9 cellular contexts compared by ENCODE assay signal in the genomic region with DNA sequence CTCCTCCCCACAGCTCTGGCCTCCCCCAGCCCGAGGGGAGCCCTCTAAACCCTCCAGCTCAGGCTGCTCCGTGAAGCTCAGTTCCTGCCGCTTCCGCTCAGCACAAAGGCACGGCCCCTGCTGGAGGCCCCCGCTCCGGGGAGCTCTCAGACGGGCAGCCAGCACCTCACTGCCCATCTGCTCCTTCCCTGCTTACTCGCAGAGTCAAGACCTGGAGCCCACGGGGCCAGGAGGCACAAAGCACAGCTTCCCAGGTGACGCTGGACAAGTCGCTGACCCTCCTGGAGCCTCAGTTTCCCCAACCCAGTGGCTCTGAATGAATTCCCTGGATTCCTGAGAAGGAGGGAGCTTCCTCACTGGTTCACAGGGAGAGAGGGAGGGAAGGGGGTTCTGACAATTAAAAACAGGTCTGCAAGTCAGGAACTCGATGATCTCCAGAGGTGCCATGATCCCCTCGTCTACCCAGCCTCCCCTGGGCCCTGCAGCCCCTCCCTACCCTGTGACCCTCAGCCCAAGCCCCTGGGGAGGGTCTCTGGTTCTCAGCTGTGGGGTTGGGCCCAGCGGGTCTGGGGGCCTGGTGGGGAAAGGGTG. TPM values are rescaled to one million over a fixed set of nuclear protein-coding genes. Genes with fewer than 3 reads are reported as not detected.
A peak's percentile ranks its signal among the peaks of the same experiment; 100 is the strongest.
DNase-seq lines count a peak whose midpoint lies in the region; ATAC-seq and TF ChIP-seq lines count a peak whose summit lies in the region.
"Had no signal": no experiment of that assay in that cellular context is flagged by ENCODE, and none has a peak within 500 bp of the region (broad histone marks: within the 10 kb centered on the region; RNA-seq: fewer than 3 reads in every experiment).

No MANE protein-coding gene starts in this region.

- H4K20me1 ChIP-seq in PC-9 (ENCODE audit: insufficient read depth): peaks cover 53% of the 10 kb centered on the region

- H3K36me3 ChIP-seq in adipocyte (ENCODE audit: control insufficient read depth, insufficient read depth, low read length, severe bottlenecking): no peaks in the 10 kb centered on the region
- H3K36me3 ChIP-seq in thymus (ENCODE audit: control insufficient read depth, insufficient read depth): no peaks in the 10 kb centered on the region
- no peaks in the 10 kb centered on the region for H3K36me3 ChIP-seq in PC-9 (ENCODE audit: low read depth)

- 19% methylated on average over 15 of the region's 15 CpGs for WGBS in thymus

- peak overlapping the region; percentile 54 for H3K9ac ChIP-seq in adipocyte (ENCODE audit: low read length)
- H3K9ac ChIP-seq: parathyroid adenoma had no signal

- peak overlapping the region in 5 of 6 donors; percentile 34 to 85 (median 72) for H3K27ac Mint-ChIP-seq in immature natural killer cell

- H3K4me3 Mint-ChIP-seq in immature natural killer cell: peak overlapping the region; percentile 50 to 78 (median 74)

- H3K4me1 Mint-ChIP-seq in immature natural killer cell: peaks cover 19 to 20% of the 10 kb centered on the region in 2 donors

- DNase-seq in GF-D8 (lab: John Stamatoyannopoulos, UW): peak; percentile 43
- DNase-seq in NCI-H1092 treated with DMSO at 0.1 percent for 48 hours (lab: John Stamatoyannopoulos, UW): peak; percentile 24
- DNase-seq in adipocyte (ENCODE audit: low read depth): peak; percentile 75
- no peak for DNase-seq in immature natural killer cell
- no peak for DNase-seq in EL
- DNase-seq in PC-9: no peak

- peaks cover 18% of the 10 kb centered on the region for H3K4me1 ChIP-seq in adipocyte (ENCODE audit: control insufficient read depth, insufficient read depth, low read length)
- peaks cover 3% of the 10 kb centered on the region for H3K4me1 ChIP-seq in thymus (ENCODE audit: control insufficient read depth, insufficient read depth, low read length)
- no peaks in the 10 kb centered on the region for H3K4me1 ChIP-seq in PC-9 (replicated peaks; ENCODE audit: insufficient read depth)

- H3K27ac ChIP-seq in thymus (ENCODE audit: low read depth) (peak overlapping the region; percentile 81), PC-9 (no peak overlapping the region)
- H3K27ac ChIP-seq: parathyroid adenoma had no signal

- CTCF ChIA-PET in PC-9 (lab: Charles Lee): interaction anchor here (0.7 kb wide), 1 partner anchor 32 kb away, joined by 3 read pairs; no protein-coding TSS in a partner anchor

- H3K4me3 ChIP-seq in adipocyte (ENCODE audit: low read length) (peak overlapping the region; percentile 61), thymus (ENCODE audit: low read length) (no peak overlapping the region), PC-9 (no peak overlapping the region)

- no peak overlapping the region for H2AFZ ChIP-seq in PC-9
- H2AFZ ChIP-seq: parathyroid adenoma had no signal

- no TSS peak for BruUV-seq in PC-9 (replicated peaks; lab: Mats Ljungman, UMichigan)

- no peaks in the 10 kb centered on the region for H3K9me3 ChIP-seq in adipocyte (ENCODE audit: control insufficient read depth, low read length)
- H3K9me3 ChIP-seq in thymus (ENCODE audit: control insufficient read depth): no peaks in the 10 kb centered on the region
- no peaks in the 10 kb centered on the region for H3K9me3 ChIP-seq in PC-9 (ENCODE audit: insufficient read depth, low read depth)

- 0 out of 2 replicates have a peak, but pooled peaks cover under 1% of the 10 kb centered on the region for H3K79me2 ChIP-seq in PC-9 (ENCODE audit: low read depth)

- no peak for TF ChIP-seq CTCF in PC-9 (conservative IDR thresholded peaks at IDR 0.05)

- no peaks in the 10 kb centered on the region for H3F3A ChIP-seq in PC-9 (ENCODE audit: insufficient read depth, low read depth)

- POLR2A ChIA-PET in PC-9 (lab: Charles Lee; ENCODE audit: unreplicated experiment): no interaction called here

- H3K4me2 ChIP-seq in PC-9: no peak overlapping the region

- ATAC-seq in HG03139 (IDR thresholded peaks at IDR 0.05; ENCODE audit: unreplicated experiment): no peak

- no peaks in the 10 kb centered on the region for H3K27me3 ChIP-seq in adipocyte (replicated peaks; ENCODE audit: control insufficient read depth, insufficient read depth, low read length)
- H3K27me3 ChIP-seq in thymus (ENCODE audit: control insufficient read depth, insufficient read depth): no peaks in the 10 kb centered on the region
- H3K27me3 ChIP-seq in PC-9 (ENCODE audit: insufficient read depth, low read depth): no peaks in the 10 kb centered on the region

- peaks cover 0 to 2% (median 0%) of the 10 kb centered on the region in 3 donors for H3K27me3 Mint-ChIP-seq in immature natural killer cell (ENCODE audit: low read depth in 3 of 3)

- intact Hi-C loops in PC-9 (cut with micrococcal nuclease; ENCODE audit: unreplicated experiment): no loop called here

- H3K36me3 Mint-ChIP-seq in immature natural killer cell: no peaks in the 10 kb centered on the region

- H3K9me2 ChIP-seq in PC-9 (ENCODE audit: insufficient read depth): no peaks in the 10 kb centered on the region

- no peaks in the 10 kb centered on the region for H3K9me3 Mint-ChIP-seq in immature natural killer cell

RNA-seq across cellular contexts. Expression of a gene that starts 36.2 kb away (rescaled TPM):
- under 1 TPM in 2 of 3 donors, not detected in 1; 0.12 to 0.28 TPM for polyA plus RNA-seq in immature natural killer cell
- polyA plus RNA-seq in thymus: 9.8 TPM
- 36.0 and 36.5 TPM in 2 replicates for total RNA-seq in PC-9 (2021)

Comparison
In these comparisons a context has a peak if more than half of its experiments do, and no peak if none do; other contexts are left out.
1. DNase-seq: peak in GF-D8 (single experiment), NCI-H1092 treated with DMSO at 0.1 percent for 48 hours (single experiment) and adipocyte (single experiment); none in immature natural killer cell (0 of 3), EL (single experiment) and PC-9 (0 of 2).